ENCODE assay signal across 8 cellular contexts in the genomic region with DNA sequence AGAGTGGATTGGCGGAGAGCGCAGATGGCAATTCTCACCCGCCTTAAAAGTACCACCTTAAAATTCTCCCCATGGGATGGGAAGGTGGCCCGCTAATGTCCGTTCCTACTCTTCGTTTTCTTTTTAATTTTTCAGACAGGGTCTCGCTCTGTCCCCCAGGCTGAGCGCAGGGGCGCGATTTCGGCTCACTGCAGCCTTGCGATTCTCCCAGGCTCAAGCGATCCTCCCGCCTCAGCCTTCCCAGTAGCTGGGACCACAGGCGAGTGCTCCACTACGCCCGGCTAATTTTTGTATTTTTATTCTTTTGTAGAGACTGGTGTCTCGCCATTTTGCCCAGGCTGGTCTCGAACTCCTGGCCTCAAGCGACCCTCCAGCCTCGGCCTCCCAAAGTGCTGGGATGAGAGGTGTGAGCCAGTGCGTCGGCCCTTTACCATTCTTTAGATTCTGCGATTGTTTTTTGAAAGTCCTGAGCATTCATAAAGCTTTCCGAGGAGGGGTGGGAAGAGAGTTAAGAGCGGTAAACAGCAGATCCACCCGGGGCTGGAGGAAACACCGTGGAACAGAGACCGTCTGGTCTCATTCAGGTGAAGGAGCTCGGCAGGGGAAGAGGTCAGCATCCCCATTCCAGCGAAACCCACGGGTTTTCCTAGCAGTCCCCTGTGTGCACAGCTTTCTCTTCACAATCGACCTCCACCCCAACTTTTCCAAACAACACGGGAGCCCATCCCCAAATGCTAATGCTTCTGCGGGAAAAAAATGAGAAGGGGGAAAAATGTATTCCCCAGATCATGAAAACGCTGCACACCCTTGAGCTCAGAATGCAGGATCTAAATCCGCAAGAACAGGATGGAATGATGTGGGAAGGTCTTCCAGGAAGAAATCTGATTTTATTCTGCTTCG.
DNase-seq lines count a peak whose midpoint lies in the region; ATAC-seq, FAIRE-seq and TF ChIP-seq lines count a peak whose summit lies in the region.

No MANE protein-coding gene starts in this region.

- peaks cover 11% of the 10 kb centered on the region for H3K4me1 Mint-ChIP-seq in activated T-helper 17 cell treated with anti-CD3 and anti-CD28 coated beads, Interleukin-2, amount 50 U/mL, for 72 hours
- H3K4me1 Mint-ChIP-seq in stimulated activated naive CD8-positive, alpha-beta T cell treated with anti-CD3 and anti-CD28 coated beads, Interleukin-15, amount 100 ng/mL, for 72 hours = peaks cover 18% of the 10 kb centered on the region
- H3K4me1 Mint-ChIP-seq in HFFc6 (ENCODE audit: low read depth) = no peaks in the 10 kb centered on the region

- no peaks in the 10 kb centered on the region for H4K20me1 ChIP-seq in keratinocyte (ENCODE audit: control insufficient read depth, extremely low read depth, insufficient read depth, low read length)

- no peaks in the 10 kb centered on the region for H3K9me3 ChIP-seq in keratinocyte (ENCODE audit: control insufficient read depth, low read depth, low read length)

- H3K4me3 ChIP-seq in keratinocyte (ENCODE audit: control insufficient read depth in 2 of 3, extremely low read depth in 1 of 3, insufficient read depth in 2 of 3, low read depth in 1 of 3, low read length in 3 of 3) = peak overlapping the region in 1 of 3 experiments; percentile 18

- H3K9me3 Mint-ChIP-seq in activated T-helper 17 cell treated with anti-CD3 and anti-CD28 coated beads, Interleukin-2, amount 50 U/mL, for 72 hours = peaks cover 1% of the 10 kb centered on the region
- no peaks in the 10 kb centered on the region for H3K9me3 Mint-ChIP-seq in stimulated activated naive CD8-positive, alpha-beta T cell treated with anti-CD3 and anti-CD28 coated beads, Interleukin-15, amount 100 ng/mL, for 72 hours
- H3K9me3 Mint-ChIP-seq in HFFc6 = no peaks in the 10 kb centered on the region

- dilution Hi-C loops in keratinocyte (cut with MboI; ENCODE audit: extremely low pct_ligation_motif_present, low sequenced_read_pairs) = no loop called here

- peaks cover 50% of the 10 kb centered on the region for H3K27me3 ChIP-seq in keratinocyte (ENCODE audit: control insufficient read depth, extremely low read depth, insufficient read depth, low read length)

- no peaks in the 10 kb centered on the region for H3K36me3 Mint-ChIP-seq in activated T-helper 17 cell treated with anti-CD3 and anti-CD28 coated beads, Interleukin-2, amount 50 U/mL, for 72 hours (ENCODE audit: low read depth)
- H3K36me3 Mint-ChIP-seq in HFFc6 (ENCODE audit: low read depth) = no peaks in the 10 kb centered on the region

- peak overlapping the region; percentile 48 for H3K4me2 ChIP-seq in keratinocyte (ENCODE audit: control insufficient read depth, extremely low read depth, insufficient read depth, low read depth, low read length)

- no peak for TF ChIP-seq POLR2A in H54 (IDR thresholded peaks at IDR 0.05; ENCODE audit: low read depth, low read length)

- FAIRE-seq in keratinocyte (lab: Jason Lieb, UNC) (no peak), H54 (lab: Jason Lieb, UNC) (no peak)

- peak; percentile 5 for DNase-seq in NCI-H1105 treated with DMSO at 0.1 percent for 48 hours (lab: John Stamatoyannopoulos, UW)
- DNase-seq in NCI-H1105 (lab: John Stamatoyannopoulos, UW) = no peak
- DNase-seq in keratinocyte (ENCODE audit: low read depth, low spot score) = no peak
- DNase-seq in stimulated activated naive CD8-positive, alpha-beta T cell treated with anti-CD3 and anti-CD28 coated beads, Interleukin-15, amount 100 ng/mL, for 72 hours = no peak
- no peak for DNase-seq in HFFc6
- no peak for DNase-seq in T-helper 9 cell
- DNase-seq in H54 (ENCODE audit: insufficient read length, low spot score) = no peak

- peaks cover 65% of the 10 kb centered on the region for H3K27me3 Mint-ChIP-seq in activated T-helper 17 cell treated with anti-CD3 and anti-CD28 coated beads, Interleukin-2, amount 50 U/mL, for 72 hours
- H3K27me3 Mint-ChIP-seq in stimulated activated naive CD8-positive, alpha-beta T cell treated with anti-CD3 and anti-CD28 coated beads, Interleukin-15, amount 100 ng/mL, for 72 hours = peaks cover 75% of the 10 kb centered on the region
- H3K27me3 Mint-ChIP-seq in HFFc6 (ENCODE audit: insufficient read depth) = peaks cover 39% of the 10 kb centered on the region

- no peak for TF ChIP-seq CTCF in keratinocyte (optimal IDR thresholded peaks at IDR 0.05 in 1 of 3, IDR thresholded peaks at IDR 0.05 in 1 of 3, conservative IDR thresholded peaks at IDR 0.05 in 1 of 3; ENCODE audit: extremely low read depth in 1 of 3, insufficient read depth in 2 of 3, low read length in 3 of 3)
- TF ChIP-seq CTCF in HFFc6 (IDR thresholded peaks at IDR 0.05) = no peak

- no peak overlapping the region for H2AFZ ChIP-seq in keratinocyte (ENCODE audit: control insufficient read depth, low read length)

- H3K9ac ChIP-seq in keratinocyte (ENCODE audit: control insufficient read depth, extremely low read depth, insufficient read depth, low read length) = no peak overlapping the region

- no peaks in the 10 kb centered on the region for H3K4me1 ChIP-seq in keratinocyte (ENCODE audit: control insufficient read depth, extremely low read depth, insufficient read depth, low read length)

- no peaks in the 10 kb centered on the region for H3K9me1 ChIP-seq in keratinocyte (ENCODE audit: control insufficient read depth, extremely low read depth, insufficient read depth, low read length)

- no peak for ATAC-seq in activated T-helper 17 cell treated with anti-CD3 and anti-CD28 coated beads, Interleukin-2, amount 50 U/mL, for 72 hours (replicated peaks)
- ATAC-seq in stimulated activated naive CD8-positive, alpha-beta T cell treated with anti-CD3 and anti-CD28 coated beads, Interleukin-15, amount 100 ng/mL, for 72 hours = no peak

- peak overlapping the region; percentile 69 for H3K4me3 Mint-ChIP-seq in activated T-helper 17 cell treated with anti-CD3 and anti-CD28 coated beads, Interleukin-2, amount 50 U/mL, for 72 hours
- H3K4me3 Mint-ChIP-seq in stimulated activated naive CD8-positive, alpha-beta T cell treated with anti-CD3 and anti-CD28 coated beads, Interleukin-15, amount 100 ng/mL, for 72 hours = peak overlapping the region; percentile 81 to 83
- no peak overlapping the region; the same call in 1 of the 2 replicates for H3K4me3 Mint-ChIP-seq in HFFc6

- H3K27ac ChIP-seq in keratinocyte (ENCODE audit: control insufficient read depth, insufficient read depth, low read length) = no peak overlapping the region

- no peaks in the 10 kb centered on the region for H3K36me3 ChIP-seq in keratinocyte (ENCODE audit: control insufficient read depth in 2 of 2, extremely low read depth in 1 of 2, insufficient read depth in 2 of 2, low read length in 2 of 2)

- H3K27ac Mint-ChIP-seq in activated T-helper 17 cell treated with anti-CD3 and anti-CD28 coated beads, Interleukin-2, amount 50 U/mL, for 72 hours = no peak overlapping the region
- H3K27ac Mint-ChIP-seq in stimulated activated naive CD8-positive, alpha-beta T cell treated with anti-CD3 and anti-CD28 coated beads, Interleukin-15, amount 100 ng/mL, for 72 hours = peak overlapping the region in 1 of 2 donors; percentile 54
- H3K27ac Mint-ChIP-seq in HFFc6 = no peak overlapping the region

- H3K79me2 ChIP-seq in keratinocyte (ENCODE audit: control insufficient read depth, insufficient read depth, low read length) = no peaks in the 10 kb centered on the region
